24 cellular contexts compared by ENCODE assay signal in genomic region chr2:233433794-233434193, GRCh38.
DNase-seq lines count a peak whose midpoint lies in the region; ATAC-seq and TF ChIP-seq lines count a peak whose summit lies in the region.
"Had no signal": no experiment of that assay in that cellular context is flagged by ENCODE, and none has a peak within 500 bp of the region (broad histone marks: within the 10 kb centered on the region; RNA-seq: fewer than 3 reads in every experiment).

No MANE protein-coding gene starts in this region.

- H3K4me3 ChIP-seq in CD8-positive, alpha-beta T cell (ENCODE audit: low read depth, low read length), result no peak overlapping the region
- H3K4me3 ChIP-seq in skeletal muscle tissue (ENCODE audit: low read length in 3 of 3), result no peak overlapping the region
- H3K4me3 ChIP-seq: GM12878, GM23248 had no signal

- DNase-seq in CD8-positive, alpha-beta T cell, result no peak
- no peak for DNase-seq in T-cell
- no peak for DNase-seq in naive B cell
- DNase-seq in NCI-H2227 treated with DMSO at 0.1 percent for 48 hours (lab: John Stamatoyannopoulos, UW), result no peak
- no peak for DNase-seq in activated CD8-positive, alpha-beta memory T cell treated with anti-CD3 and anti-CD28 coated beads, Interleukin-2, amount 50 U/mL, for 48 hours
- DNase-seq: AML-193, DMS153, GF-D8, GM23248, HCEC 1CT, KBM-7, MV-4-11, NCI-H1694 treated with DMSO at 0.1 percent for 48 hours, NCI-H2107, NCI-H510A treated with DMSO at 0.1 percent for 48 hours, NCI-H82, RPMI8226, SHP77 treated with DMSO at 0.1 percent for 48 hours, SK-N-SH had no signal

- H3K27me3 ChIP-seq in CD8-positive, alpha-beta T cell (ENCODE audit: insufficient read depth, low read length), result no peaks in the 10 kb centered on the region
- no peaks in the 10 kb centered on the region for H3K27me3 ChIP-seq in skeletal muscle tissue (ENCODE audit: control insufficient read depth in 3 of 3, insufficient read depth in 3 of 3, low read length in 3 of 3)

- H3K9ac ChIP-seq in skeletal muscle tissue (ENCODE audit: low read depth in 1 of 3, low read length in 3 of 3), result peak overlapping the region in 1 of 3 donors; percentile 41
- H3K9ac ChIP-seq: GM23248, SK-N-SH had no signal

- no peak overlapping the region for H3K4me3 Mint-ChIP-seq in CD8-positive, alpha-beta T cell
- H3K4me3 Mint-ChIP-seq in T-cell (no peak overlapping the region), naive B cell (no peak overlapping the region)
- H3K4me3 Mint-ChIP-seq: CD14-positive monocyte had no signal

- no peak for ATAC-seq in CD8-positive, alpha-beta T cell
- ATAC-seq in T-cell (replicated peaks in 1 of 4) (no peak), naive B cell (ENCODE audit: low read depth in 2 of 2) (no peak), HG02970 (IDR thresholded peaks at IDR 0.05; ENCODE audit: low FRiP score, unreplicated experiment) (no peak), HG03097 (IDR thresholded peaks at IDR 0.05; ENCODE audit: low FRiP score, unreplicated experiment) (no peak)
- ATAC-seq: GM12878 had no signal

- intact Hi-C loops in CD8-positive, alpha-beta T cell (cut with DNase I, micrococcal nuclease), result no loop called here

- no peaks in the 10 kb centered on the region for H3K27me3 Mint-ChIP-seq in CD8-positive, alpha-beta T cell (ENCODE audit: low read depth)
- no peaks in the 10 kb centered on the region for H3K27me3 Mint-ChIP-seq in T-cell
- no peaks in the 10 kb centered on the region for H3K27me3 Mint-ChIP-seq in naive B cell

- peaks cover 16% of the 10 kb centered on the region for H3K4me1 ChIP-seq in CD8-positive, alpha-beta T cell (ENCODE audit: insufficient read depth, low read length)
- peaks cover 58 to 66% (median 64%) of the 10 kb centered on the region in 3 donors for H3K4me1 ChIP-seq in skeletal muscle tissue (ENCODE audit: control insufficient read depth in 3 of 3, insufficient read depth in 3 of 3, low read length in 3 of 3)

- POLR2A ChIA-PET in CD8-positive, alpha-beta T cell (lab: Charles Lee), result no interaction called here
- POLR2A ChIA-PET in T-cell (lab: Charles Lee), result no interaction called here

- peaks cover 41% of the 10 kb centered on the region for H3K36me3 ChIP-seq in CD8-positive, alpha-beta T cell (ENCODE audit: insufficient read depth, low read length)
- peaks cover 34 to 46% (median 39%) of the 10 kb centered on the region in 3 donors for H3K36me3 ChIP-seq in skeletal muscle tissue (ENCODE audit: control insufficient read depth in 3 of 3, insufficient read depth in 3 of 3, low read length in 3 of 3)

- peaks cover 35% of the 10 kb centered on the region for H3K4me1 Mint-ChIP-seq in CD8-positive, alpha-beta T cell (ENCODE audit: low read depth)
- peaks cover 40 to 55% (median 48%) of the 10 kb centered on the region in 3 donors for H3K4me1 Mint-ChIP-seq in T-cell
- H3K4me1 Mint-ChIP-seq in naive B cell, result peaks cover 45 to 68% (median 50%) of the 10 kb centered on the region in 3 donors

- CTCF ChIA-PET in CD8-positive, alpha-beta T cell (lab: Charles Lee), result interaction anchor here (3.0 to 37.8 kb wide), 2 partner anchors 10 to 33 kb away, joined by 20 to 847 read pairs; no protein-coding TSS in a partner anchor
- CTCF ChIA-PET in T-cell (lab: Charles Lee), result interaction anchor here (0.5 to 1.5 kb wide), 2 partner anchors 12 to 77 kb away, joined by 3 to 4 read pairs; no protein-coding TSS in a partner anchor

- no peaks in the 10 kb centered on the region for H3K9me3 Mint-ChIP-seq in CD8-positive, alpha-beta T cell
- H3K9me3 Mint-ChIP-seq in T-cell, result no peaks in the 10 kb centered on the region
- H3K9me3 Mint-ChIP-seq in naive B cell, result no peaks in the 10 kb centered on the region

- H3K36me3 Mint-ChIP-seq in CD8-positive, alpha-beta T cell, result peaks cover 69% of the 10 kb centered on the region
- H3K36me3 Mint-ChIP-seq in T-cell, result peaks cover 49% of the 10 kb centered on the region
- peaks cover 13 to 16% of the 10 kb centered on the region in 2 donors for H3K36me3 Mint-ChIP-seq in naive B cell

- H3K9me3 ChIP-seq in CD8-positive, alpha-beta T cell (ENCODE audit: low read length), result no peaks in the 10 kb centered on the region
- H3K9me3 ChIP-seq in skeletal muscle tissue (ENCODE audit: control insufficient read depth in 3 of 3, low read length in 3 of 3), result no peaks in the 10 kb centered on the region
- H3K9me3 ChIP-seq: SK-N-SH had no signal

- TF ChIP-seq CTCF in CD8-positive, alpha-beta T cell (IDR thresholded peaks at IDR 0.05), result no peak

- no peak overlapping the region for H3K27ac ChIP-seq in CD8-positive, alpha-beta T cell (ENCODE audit: low read depth, low read length)
- peak overlapping the region; percentile 70 for H3K27ac ChIP-seq in skeletal muscle tissue (ENCODE audit: low read depth, low read length)
- H3K27ac ChIP-seq: GM23248 had no signal

- peak overlapping the region; percentile 13 for H3K27ac Mint-ChIP-seq in CD8-positive, alpha-beta T cell
- H3K27ac Mint-ChIP-seq in T-cell, result peak overlapping the region; percentile 40 to 72
- H3K27ac Mint-ChIP-seq in naive B cell, result peak overlapping the region in 4 of 6 donors; percentile 20 to 84 (median 63)

Comparison
In these comparisons a context has a peak if more than half of its experiments do, and no peak if none do; other contexts are left out.
1. H3K27ac Mint-ChIP-seq: peak in every context shown above with its lines; median percentile 63 in naive B cell; 56 in T-cell; 13 in CD8-positive, alpha-beta T cell.